Comparison of ENCODE assay signal across 2 cellular contexts in genomic region chr9:110328763-110329162, GRCh38.
TF ChIP-seq lines count a peak whose summit lies in the region.

No MANE protein-coding gene starts in this region.

TF ChIP-seq in GM12878, 131 proteins besides CTCF, POLR2A, EP300 and RAD21:
- TF ChIP-seq CHD1 (IDR thresholded peaks at IDR 0.05; ENCODE audit: low read depth, low read length), result no peak
- 0 out of 4 replicates have a peak, but pooled peaks of 1 of the 2 experiments have one; percentile 45 for TF ChIP-seq SRF (IDR thresholded peaks at IDR 0.05; ENCODE audit: low read depth in 2 of 2, low read length in 2 of 2)
- 0 out of 2 replicates have a peak, but pooled peaks have one; percentile 45 for TF ChIP-seq MLLT1 (IDR thresholded peaks at IDR 0.05)
TF ChIP-seq in GM12878: peak in this region for 2.

TF ChIP-seq in H1, 55 proteins besides CTCF, POLR2A, EP300 and RAD21:
- TF ChIP-seq JUN (IDR thresholded peaks at IDR 0.05; ENCODE audit: low read depth, low read length), result no peak
- no peak for TF ChIP-seq SIX5 (IDR thresholded peaks at IDR 0.05; ENCODE audit: low read depth, low read length)
- 0 out of 2 replicates have a peak, but pooled peaks have one; percentile 20 for TF ChIP-seq SRF (IDR thresholded peaks at IDR 0.05; ENCODE audit: low read depth, low read length)
- no peak for TF ChIP-seq JUND (IDR thresholded peaks at IDR 0.05; ENCODE audit: low read length)
- TF ChIP-seq HDAC6 (IDR thresholded peaks at IDR 0.05; ENCODE audit: low read depth, low read length), result no peak
- no peak for TF ChIP-seq TEAD4 (IDR thresholded peaks at IDR 0.05; ENCODE audit: low read depth, low read length)
- TF ChIP-seq SIRT6 (IDR thresholded peaks at IDR 0.05; ENCODE audit: low read length), result no peak
- TF ChIP-seq E2F6 (IDR thresholded peaks at IDR 0.05), result no peak
TF ChIP-seq in H1: peak in this region for 1.
